26 cellular contexts compared by ENCODE assay signal in the genomic region with DNA sequence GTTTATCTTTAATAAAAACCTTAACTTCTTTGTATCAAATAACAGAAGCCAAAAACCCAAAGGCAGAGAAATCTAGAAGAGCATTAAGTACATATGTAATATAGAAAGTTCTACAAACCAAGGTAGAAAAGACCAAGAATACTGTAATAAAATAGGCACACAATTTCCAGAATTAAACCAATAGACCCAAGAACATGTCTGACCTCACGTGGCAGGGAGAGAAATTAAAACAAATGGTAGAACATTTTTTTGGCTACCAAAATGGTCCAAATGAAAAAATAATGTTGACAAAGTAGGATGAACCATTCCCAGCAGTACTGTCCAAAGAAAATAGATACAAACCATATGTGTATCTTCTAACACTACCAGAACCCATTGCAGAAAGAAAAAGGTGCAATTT.
A peak's percentile ranks its signal among the peaks of the same experiment; 100 is the strongest.
DNase-seq lines count a peak whose midpoint lies in the region; ATAC-seq, FAIRE-seq and TF ChIP-seq lines count a peak whose summit lies in the region.
"Had no signal": no experiment of that assay in that cellular context is flagged by ENCODE, and none has a peak within 500 bp of the region (broad histone marks: within the 10 kb centered on the region; RNA-seq: fewer than 3 reads in every experiment).

No MANE protein-coding gene starts in this region.

- H3K4me3 ChIP-seq in liver (ENCODE audit: low read depth in 1 of 3, low read length in 3 of 3), result no peak overlapping the region
- H3K4me3 ChIP-seq in HepG2 (replicated peaks in 1 of 3; ENCODE audit: insufficient read depth in 1 of 3, low read depth in 2 of 3, low read length in 3 of 3), result no peak overlapping the region
- H3K4me3 ChIP-seq in OCI-LY7 (ENCODE audit: low read depth, low read length, poor library complexity, severe bottlenecking), result no peak overlapping the region
- H3K4me3 ChIP-seq in adipocyte (ENCODE audit: low read length), result no peak overlapping the region
- H3K4me3 ChIP-seq in thyroid gland (replicated peaks in 1 of 3), result no peak overlapping the region
- H3K4me3 ChIP-seq in heart left ventricle, result no peak overlapping the region
- H3K4me3 ChIP-seq in psoas muscle, result no peak overlapping the region
- no peak overlapping the region for H3K4me3 ChIP-seq in A673 (ENCODE audit: low read depth, low read length, poor library complexity, severe bottlenecking)
- H3K4me3 ChIP-seq: GM23248, SJCRH30 had no signal

- H3K9ac ChIP-seq in liver (ENCODE audit: low read depth in 1 of 2, low read length in 2 of 2), result no peak overlapping the region
- no peak overlapping the region for H3K9ac ChIP-seq in HepG2 (ENCODE audit: insufficient read depth, low read depth, low read length)
- H3K9ac ChIP-seq in adipocyte (ENCODE audit: low read length), result no peak overlapping the region
- H3K9ac ChIP-seq: GM23248 had no signal

- BruUV-seq in HepG2 (replicated peaks; lab: Mats Ljungman, UMichigan), result no TSS peak
- BruUV-seq in OCI-LY7 (replicated peaks; lab: Mats Ljungman, UMichigan), result no TSS peak
- BruUV-seq in A673 (replicated peaks; lab: Mats Ljungman, UMichigan), result no TSS peak

- TF ChIP-seq RAD21 in liver (IDR thresholded peaks at IDR 0.05), result peak; percentile 50 to 57
- no peak for TF ChIP-seq RAD21 in HepG2 (CRISPR knock-in tag; IDR thresholded peaks at IDR 0.05)

- FAIRE-seq in HepG2 (lab: Jason Lieb, UNC), result no peak
- FAIRE-seq: GM12892, GM18507 had no signal

- H3K27ac ChIP-seq in liver (ENCODE audit: low read depth in 1 of 2, low read length in 2 of 2) (no peak overlapping the region), HepG2 (ENCODE audit: extremely low read length, insufficient read depth, low read length) (no peak overlapping the region), OCI-LY7 (ENCODE audit: low read depth, low read length, poor library complexity, severe bottlenecking) (no peak overlapping the region), thyroid gland (peak overlapping the region in 2 of 3 donors; percentile 37 to 72), heart left ventricle (no peak overlapping the region), psoas muscle (no peak overlapping the region), A673 (ENCODE audit: low read depth, low read length, poor library complexity, severe bottlenecking) (no peak overlapping the region)
- H3K27ac ChIP-seq: GM23248, SJCRH30 had no signal

- TF ChIP-seq POLR2A in HepG2 (IDR thresholded peaks at IDR 0.05; ENCODE audit: insufficient read depth in 1 of 2, low read depth in 2 of 2, low read length in 2 of 2), result no peak
- TF ChIP-seq POLR2A in thyroid gland (IDR thresholded peaks at IDR 0.05), result no peak
- no peak for TF ChIP-seq POLR2A in heart left ventricle (IDR thresholded peaks at IDR 0.05)

- H3K4me2 ChIP-seq in HepG2 (ENCODE audit: low read depth, low read length) (no peak overlapping the region), OCI-LY7 (ENCODE audit: low read length) (peak overlapping the region; percentile 25)

- DNase-seq in HepG2 (ENCODE audit: low spot score) (no peak), OCI-LY7 (ENCODE audit: low spot score) (peak; percentile 34), adipocyte (ENCODE audit: low read depth) (peak; percentile 8), thyroid gland (no peak), heart left ventricle (no peak), psoas muscle (no peak), A673 (ENCODE audit: low spot score) (no peak)
- DNase-seq: CD8-positive, alpha-beta memory T cell; GF-D8; GM23248; HFFc6; IMR-90; KG1; NCI-H1048; NCI-H1417; NCI-H1694; NCI-H2081; NCI-H2227 treated with DMSO at 0.1 percent for 48 hours; NCI-H526 treated with DMSO at 0.1 percent for 48 hours; SJCRH30; T-helper 1 cell had no signal

- no peak overlapping the region for H2AFZ ChIP-seq in HepG2 (ENCODE audit: low read length)
- peak overlapping the region; percentile 55; the same call in 1 of the 2 replicates for H2AFZ ChIP-seq in OCI-LY7 (ENCODE audit: low read length)
- H2AFZ ChIP-seq: GM23248 had no signal

- ATAC-seq in HepG2 (no peak), heart left ventricle (no peak), psoas muscle (no peak)
- ATAC-seq: Right ventricle myocardium inferior, SK-N-SH treated with all-trans-retinoic acid at 6 μM for 48 hours had no signal

- H3K27me3 ChIP-seq in liver (ENCODE audit: control insufficient read depth in 4 of 4, insufficient read depth in 4 of 4, low read length in 3 of 4) (no peaks in the 10 kb centered on the region), HepG2 (ENCODE audit: control insufficient read depth in 1 of 2, insufficient read depth in 2 of 2, low read length in 2 of 2) (no peaks in the 10 kb centered on the region), adipocyte (replicated peaks; ENCODE audit: control insufficient read depth, insufficient read depth, low read length) (peaks cover 6% of the 10 kb centered on the region), thyroid gland (no peaks in the 10 kb centered on the region), heart left ventricle (peaks cover 0 to 12% (median 0%) of the 10 kb centered on the region in 9 donors), psoas muscle (ENCODE audit: insufficient read depth in 3 of 3, low read length in 2 of 3) (no peaks in the 10 kb centered on the region), A673 (replicated peaks; ENCODE audit: insufficient read depth, low read depth, low read length, poor library complexity) (no peaks in the 10 kb centered on the region)
- H3K27me3 ChIP-seq: SJCRH30 had no signal

- H4K20me1 ChIP-seq in HepG2 (ENCODE audit: insufficient read depth, low read length), result no peaks in the 10 kb centered on the region
- no peaks in the 10 kb centered on the region for H4K20me1 ChIP-seq in OCI-LY7 (ENCODE audit: insufficient read depth, low read length)

- TF ChIP-seq EP300 in HepG2 (IDR thresholded peaks at IDR 0.05; ENCODE audit: low read depth in 2 of 2, low read length in 2 of 2) (no peak), HepG2 (CRISPR knock-in tag; IDR thresholded peaks at IDR 0.05; ENCODE audit: borderline replicate concordance) (no peak)

- no peaks in the 10 kb centered on the region for H3K36me3 ChIP-seq in liver (ENCODE audit: control insufficient read depth in 4 of 4, insufficient read depth in 3 of 4, low read depth in 1 of 4, low read length in 3 of 4)
- no peaks in the 10 kb centered on the region for H3K36me3 ChIP-seq in HepG2 (replicated peaks in 1 of 2; ENCODE audit: control insufficient read depth in 1 of 2, insufficient read depth in 2 of 2, low read length in 2 of 2)
- H3K36me3 ChIP-seq in OCI-LY7 (ENCODE audit: insufficient read depth, low read length), result no peaks in the 10 kb centered on the region
- H3K36me3 ChIP-seq in adipocyte (ENCODE audit: control insufficient read depth, insufficient read depth, low read length, severe bottlenecking), result no peaks in the 10 kb centered on the region
- H3K36me3 ChIP-seq in thyroid gland, result no peaks in the 10 kb centered on the region
- no peaks in the 10 kb centered on the region for H3K36me3 ChIP-seq in heart left ventricle
- no peaks in the 10 kb centered on the region for H3K36me3 ChIP-seq in psoas muscle (ENCODE audit: insufficient read depth in 1 of 2, low read depth in 1 of 2)
- no peaks in the 10 kb centered on the region for H3K36me3 ChIP-seq in A673 (ENCODE audit: insufficient read depth, low read length, poor library complexity, severe bottlenecking)
- H3K36me3 ChIP-seq: SJCRH30 had no signal

- POLR2A ChIA-PET in HepG2 (lab: Yijun Ruan, JAX), result interaction anchor here (2.6 kb wide), 1 partner anchor 24 kb away, joined by 7 read pairs; no protein-coding TSS in a partner anchor
- POLR2A ChIA-PET in OCI-LY7 (lab: Charles Lee), result no interaction called here
- POLR2A ChIA-PET in A673 (lab: Charles Lee; ENCODE audit: low non-redundant PET), result no interaction called here

- intact Hi-C loops in HepG2 (cut with micrococcal nuclease; ENCODE audit: unreplicated experiment), result no loop called here
- intact Hi-C loops in OCI-LY7 (cut with micrococcal nuclease; ENCODE audit: unreplicated experiment), result loop anchor here (2.0 to 10.0 kb wide), 3 partner anchors 165 to 278 kb away; no protein-coding TSS in a partner anchor
- intact Hi-C loops in thyroid gland (cut with DNase I), result no loop called here
- intact Hi-C loops in heart left ventricle (cut with DNase I), result no loop called here
- intact Hi-C loops in psoas muscle (cut with DNase I), result no loop called here
- intact Hi-C loops in A673 (cut with micrococcal nuclease; ENCODE audit: unreplicated experiment), result no loop called here

- in situ Hi-C loops in HepG2 (cut with HindIII; ENCODE audit: extremely low pct_ligation_motif_present, low pct_unique_long_range_greater_than_20kb), result no loop called here

- TF ChIP-seq CTCF in liver (IDR thresholded peaks at IDR 0.05; ENCODE audit: low read depth, low read length, missing input control), result no peak
- TF ChIP-seq CTCF in HepG2 (CRISPR knock-in tag; IDR thresholded peaks at IDR 0.05), result no peak
- TF ChIP-seq CTCF in OCI-LY7 (conservative IDR thresholded peaks at IDR 0.05; ENCODE audit: low read length), result peak; percentile 67
- TF ChIP-seq CTCF in thyroid gland (IDR thresholded peaks at IDR 0.05), result no peak
- peak in 1 of 12 donors; percentile 2 for TF ChIP-seq CTCF in heart left ventricle (IDR thresholded peaks at IDR 0.05)
- no peak for TF ChIP-seq CTCF in psoas muscle (IDR thresholded peaks at IDR 0.05)
- TF ChIP-seq CTCF in A673 (conservative IDR thresholded peaks at IDR 0.05; ENCODE audit: low read depth, low read length), result no peak

- H3K4me1 ChIP-seq in liver (ENCODE audit: control insufficient read depth in 4 of 4, insufficient read depth in 4 of 4, low read length in 3 of 4) (no peaks in the 10 kb centered on the region), HepG2 (ENCODE audit: insufficient read depth, low read length) (peaks cover 42% of the 10 kb centered on the region), OCI-LY7 (ENCODE audit: insufficient read depth, low read length, poor library complexity, severe bottlenecking) (peaks cover 23% of the 10 kb centered on the region), adipocyte (ENCODE audit: control insufficient read depth, insufficient read depth, low read length) (no peaks in the 10 kb centered on the region), thyroid gland (peaks cover 0 to 14% of the 10 kb centered on the region in 2 donors), heart left ventricle (no peaks in the 10 kb centered on the region), psoas muscle (no peaks in the 10 kb centered on the region), A673 (ENCODE audit: insufficient read depth, low read length, poor library complexity, severe bottlenecking) (no peaks in the 10 kb centered on the region)
- H3K4me1 ChIP-seq: SJCRH30 had no signal

- 61% methylated on average over 1 of the region's 1 CpG for WGBS in liver
- WGBS in HepG2 (ENCODE audit: low lambda C conversion rate), result 96% methylated on average over 1 of the region's 1 CpG
- 61 to 72% methylated on average over 1 of the region's 1 CpG for WGBS in thyroid gland, 2 donors
- 56 to 75% (median 62%) methylated on average over 1 of the region's 1 CpG for WGBS in heart left ventricle, 4 donors
- WGBS in psoas muscle, 3 donors, result 27 to 41% (median 31%) methylated on average over 1 of the region's 1 CpG

- no peaks in the 10 kb centered on the region for H3K9me2 ChIP-seq in OCI-LY7 (ENCODE audit: insufficient read depth, low read length)

- no peaks in the 10 kb centered on the region for H3K79me2 ChIP-seq in HepG2 (ENCODE audit: insufficient read depth, low read length)
- no peaks in the 10 kb centered on the region for H3K79me2 ChIP-seq in OCI-LY7 (ENCODE audit: insufficient read depth, low read depth, low read length)

- CTCF ChIA-PET in HepG2 (lab: Yijun Ruan, JAX; ENCODE audit: low intra/inter-chr PET ratio, low total read pairs), result no interaction called here
- CTCF ChIA-PET in OCI-LY7 (lab: Charles Lee; ENCODE audit: unreplicated experiment), result interaction anchor here (1.0 kb wide), 1 partner anchor 272 kb away, joined by 4 read pairs; no protein-coding TSS in a partner anchor
- CTCF ChIA-PET in A673 (lab: Charles Lee), result no interaction called here

- no peaks in the 10 kb centered on the region for H3K9me3 ChIP-seq in liver (ENCODE audit: control insufficient read depth in 4 of 4, low read length in 3 of 4)
- no peaks in the 10 kb centered on the region for H3K9me3 ChIP-seq in HepG2 (ENCODE audit: low read length)
- no peaks in the 10 kb centered on the region for H3K9me3 ChIP-seq in OCI-LY7 (ENCODE audit: low read length)
- H3K9me3 ChIP-seq in adipocyte (ENCODE audit: control insufficient read depth, low read length), result peaks cover 5% of the 10 kb centered on the region
- no peaks in the 10 kb centered on the region for H3K9me3 ChIP-seq in thyroid gland
- H3K9me3 ChIP-seq in heart left ventricle, result peaks cover 0 to 5% (median 0%) of the 10 kb centered on the region in 12 donors
- no peaks in the 10 kb centered on the region for H3K9me3 ChIP-seq in psoas muscle
- H3K9me3 ChIP-seq in A673 (ENCODE audit: low read depth, low read length, poor library complexity, severe bottlenecking), result no peaks in the 10 kb centered on the region
- H3K9me3 ChIP-seq: SJCRH30 had no signal

Comparison
In these comparisons a context has a peak if more than half of its experiments do, and no peak if none do; other contexts are left out.
1. H3K27ac ChIP-seq: peak in thyroid gland (2 of 3); none in liver (0 of 2), HepG2 (single experiment), OCI-LY7 (single experiment), heart left ventricle (0 of 12), psoas muscle (single experiment) and A673 (single experiment).
2. DNase-seq: peak in OCI-LY7 (single experiment) and adipocyte (single experiment); none in HepG2 (single experiment), thyroid gland (0 of 2), heart left ventricle (0 of 5), psoas muscle (0 of 2) and A673 (single experiment).